ENCODE assay signal across 8 cellular contexts in genomic region chr19:54158812-54159351, GRCh38. TPM values are rescaled to one million over a fixed set of nuclear protein-coding genes. Genes with fewer than 3 reads are reported as not detected.
A peak's percentile ranks its signal among the peaks of the same experiment; 100 is the strongest.
DNase-seq lines count a peak whose midpoint lies in the region; ATAC-seq, FAIRE-seq and TF ChIP-seq lines count a peak whose summit lies in the region.

No MANE protein-coding gene starts in this region.

- H2AFZ ChIP-seq in MM.1S (ENCODE audit: low read length), result peak overlapping the region; percentile 61

- no peaks in the 10 kb centered on the region for H3K9me2 ChIP-seq in MM.1S (replicated peaks; ENCODE audit: insufficient read depth, low read length)

- no peak for FAIRE-seq in urothelium cell line (lab: Jason Lieb, UNC)

- no peak for TF ChIP-seq CTCF in CD4-positive, alpha-beta T cell (IDR thresholded peaks at IDR 0.05)
- TF ChIP-seq CTCF in MM.1S (IDR thresholded peaks at IDR 0.05; ENCODE audit: low read length) (no peak), liver (IDR thresholded peaks at IDR 0.05; ENCODE audit: low read depth, low read length, missing input control) (no peak)

- H3K4me1 ChIP-seq in MM.1S (ENCODE audit: low read length) (peaks cover 13% of the 10 kb centered on the region; the same call in 1 of the 2 replicates), liver (ENCODE audit: control insufficient read depth in 4 of 4, insufficient read depth in 4 of 4, low read length in 3 of 4) (peaks cover 7 to 37% (median 31%) of the 10 kb centered on the region in 4 donors)

- no peaks in the 10 kb centered on the region for H3K9me3 Mint-ChIP-seq in CD4-positive, alpha-beta T cell

- 11% methylated on average over 19 of the region's 19 CpGs for WGBS in liver

- 0 out of 2 replicates have a peak, but pooled peaks cover 1% of the 10 kb centered on the region for H3K36me3 ChIP-seq in MM.1S (replicated peaks; ENCODE audit: insufficient read depth, low read length)
- H3K36me3 ChIP-seq in liver (ENCODE audit: control insufficient read depth in 4 of 4, insufficient read depth in 3 of 4, low read depth in 1 of 4, low read length in 3 of 4), result peaks cover 18 to 38% (median 28%) of the 10 kb centered on the region in 4 donors

- no peaks in the 10 kb centered on the region for H4K20me1 ChIP-seq in MM.1S (ENCODE audit: insufficient read depth, low read length)

- H3K27me3 Mint-ChIP-seq in CD4-positive, alpha-beta T cell, result no peaks in the 10 kb centered on the region

- intact Hi-C loops in CD4-positive, alpha-beta T cell (cut with DNase I, micrococcal nuclease), result loop anchor here (1.0 to 2.0 kb wide), 4 partner anchors 22 to 44 kb away; partner anchors contain the start of genes CNOT3 (in 1 of the 2), PRPF31 (in 1 of the 2), RPS9 (in 1 of the 2) and TFPT (in 1 of the 2)

- H3K4me2 ChIP-seq in MM.1S (ENCODE audit: low read depth, low read length), result peak overlapping the region; percentile 85

- peaks cover 19% of the 10 kb centered on the region for H3F3A ChIP-seq in MM.1S (ENCODE audit: insufficient read depth, low read length)

- H3K4me3 ChIP-seq in MM.1S (ENCODE audit: low read length) (peak overlapping the region; percentile 64), liver (ENCODE audit: low read depth in 1 of 3, low read length in 3 of 3) (peak overlapping the region; percentile 68 to 97 (median 85))

- no peak for ATAC-seq in CD4-positive, alpha-beta T cell (ENCODE audit: poor library complexity)
- no peak for ATAC-seq in HG03095 (IDR thresholded peaks at IDR 0.05; ENCODE audit: unreplicated experiment)

- TF ChIP-seq RAD21 in liver (IDR thresholded peaks at IDR 0.05), result no peak

- peak overlapping the region; percentile 77 for H3K27ac ChIP-seq in CD4-positive, alpha-beta T cell (ENCODE audit: low read depth, low read length)
- H3K27ac ChIP-seq in MM.1S (ENCODE audit: low read length) (peak overlapping the region; percentile 88; the same call in 1 of the 2 replicates), angular gyrus (ENCODE audit: low read depth, low read length) (peak overlapping the region; percentile 95), liver (ENCODE audit: low read depth in 1 of 2, low read length in 2 of 2) (peak overlapping the region; percentile 90 to 97), substantia nigra (ENCODE audit: low read depth, low read length, poor library complexity, severe bottlenecking) (peak overlapping the region; percentile 98)

- H3K27ac Mint-ChIP-seq in CD4-positive, alpha-beta T cell, result peak overlapping the region; percentile 94

- H3K79me2 ChIP-seq in MM.1S (ENCODE audit: low read length), result peaks cover 30% of the 10 kb centered on the region

- peaks cover 56% of the 10 kb centered on the region for H3K4me1 Mint-ChIP-seq in CD4-positive, alpha-beta T cell (ENCODE audit: low read depth)

- no peaks in the 10 kb centered on the region for H3K9me3 ChIP-seq in CD4-positive, alpha-beta T cell (ENCODE audit: control insufficient read depth, low read length)
- H3K9me3 ChIP-seq in MM.1S (replicated peaks; ENCODE audit: insufficient read depth, low read length), result no peaks in the 10 kb centered on the region
- no peaks in the 10 kb centered on the region for H3K9me3 ChIP-seq in liver (ENCODE audit: control insufficient read depth in 4 of 4, low read length in 3 of 4)

- peak overlapping the region; percentile 98 for H3K4me3 Mint-ChIP-seq in CD4-positive, alpha-beta T cell

- H3K36me3 Mint-ChIP-seq in CD4-positive, alpha-beta T cell (ENCODE audit: low read depth), result peaks cover 55% of the 10 kb centered on the region

- CTCF ChIA-PET in CD4-positive, alpha-beta T cell (lab: Charles Lee), result interaction anchor here (1.2 to 2.3 kb wide), 5 partner anchors 10 to 43 kb away, joined by 3 to 15 read pairs (median 5); partner anchors contain the start of genes CNOT3, MBOAT7, PRPF31 and TFPT

- peak in 1 of 10 experiments; percentile 18 for DNase-seq in CD4-positive, alpha-beta T cell
- DNase-seq in MM.1S (peak; percentile 61), substantia nigra (lab: John Stamatoyannopoulos, UW) (peak in 2 of 49 donors; percentile 36 to 38), urothelium cell line (ENCODE audit: low spot score) (no peak), T-helper 9 cell (no peak)

- H3K27me3 ChIP-seq in CD4-positive, alpha-beta T cell (ENCODE audit: control insufficient read depth, insufficient read depth, low read length), result no peaks in the 10 kb centered on the region
- no peaks in the 10 kb centered on the region for H3K27me3 ChIP-seq in MM.1S (replicated peaks; ENCODE audit: insufficient read depth, low read length)
- H3K27me3 ChIP-seq in liver (ENCODE audit: control insufficient read depth in 4 of 4, insufficient read depth in 4 of 4, low read length in 3 of 4), result no peaks in the 10 kb centered on the region

- POLR2A ChIA-PET in CD4-positive, alpha-beta T cell (lab: Charles Lee), result interaction anchor here (0.5 to 7.7 kb wide), 14 partner anchors 8 to 1487 kb away, joined by 3 to 144 read pairs (median 7); partner anchors contain the start of genes CNOT3, LENG8, MBOAT7 and PRPF31

- H3K9ac ChIP-seq in MM.1S (ENCODE audit: low read length) (peak overlapping the region; percentile 81), liver (ENCODE audit: low read depth in 1 of 2, low read length in 2 of 2) (peak overlapping the region; percentile 71 to 84)

TF ChIP-seq in liver, 16 proteins besides CTCF, POLR2A, EP300 and RAD21 (continues in another document):
- no peak for TF ChIP-seq EGR1 (IDR thresholded peaks at IDR 0.05; ENCODE audit: low read depth in 2 of 2)
- TF ChIP-seq RXRA (IDR thresholded peaks at IDR 0.05), result no peak
- no peak for TF ChIP-seq ATF3 (IDR thresholded peaks at IDR 0.05)
- TF ChIP-seq NR2F2 (IDR thresholded peaks at IDR 0.05), result no peak
- TF ChIP-seq ZBTB33 (IDR thresholded peaks at IDR 0.05), result no peak
- no peak for TF ChIP-seq HNF4G (IDR thresholded peaks at IDR 0.05)
- TF ChIP-seq JUND (IDR thresholded peaks at IDR 0.05), result no peak
- no peak for TF ChIP-seq HNF4A (conservative IDR thresholded peaks at IDR 0.05)
- TF ChIP-seq FOXA1 (IDR thresholded peaks at IDR 0.05), result no peak
- no peak for TF ChIP-seq GABPA (IDR thresholded peaks at IDR 0.05 in 1 of 2, conservative IDR thresholded peaks at IDR 0.05 in 1 of 2)
- TF ChIP-seq YY1 (IDR thresholded peaks at IDR 0.05), result no peak
- no peak for TF ChIP-seq SP1 (IDR thresholded peaks at IDR 0.05)
- TF ChIP-seq TAF1 (conservative IDR thresholded peaks at IDR 0.05), result no peak
- no peak for TF ChIP-seq FOXA2 (IDR thresholded peaks at IDR 0.05)
- no peak for TF ChIP-seq REST (IDR thresholded peaks at IDR 0.05)

RNA-seq across cellular contexts. Expression of gene LENG1, which starts 0.6 kb away (rescaled TPM):
- total RNA-seq in CD4-positive, alpha-beta T cell, result 10 to 100 TPM; 14.4 to 16.0 TPM
- 1 to 10 TPM; 2.6 to 3.0 TPM for total RNA-seq in liver
- polyA plus RNA-seq in liver, result 1 to 10 TPM; 2.8 to 4.4 TPM

RNA-seq across cellular contexts. Expression of gene TMC4, which starts 14.1 kb away (rescaled TPM):
- total RNA-seq in CD4-positive, alpha-beta T cell, result 1 to 10 TPM in 1 of 2 experiments, under 1 TPM in 1; 0.84 to 1.5 TPM
- total RNA-seq in liver, result 1 to 10 TPM in 1 of 2 donors, under 1 TPM in 1; 0.23 to 1.8 TPM
- polyA plus RNA-seq in liver, result 1 to 10 TPM in 1 of 2 donors, under 1 TPM in 1; 0.92 to 2.4 TPM

RNA-seq across cellular contexts. Expression of gene CNOT3, which starts 21.3 kb away (rescaled TPM):
- 10 to 100 TPM; 26.7 to 28.7 TPM for total RNA-seq in CD4-positive, alpha-beta T cell
- total RNA-seq in liver, result 10 to 100 TPM in 1 of 2 donors, 1 to 10 TPM in 1; 6.3 to 13.0 TPM
- polyA plus RNA-seq in liver, result 10 to 100 TPM in 1 of 2 donors, 1 to 10 TPM in 1; 3.7 to 11.9 TPM

RNA-seq across cellular contexts. Expression of gene MBOAT7, which starts 30.5 kb away (rescaled TPM):
- total RNA-seq in CD4-positive, alpha-beta T cell, result 10 to 100 TPM; 13.7 to 18.0 TPM
- total RNA-seq in liver, result 10 to 100 TPM; 10.3 to 10.6 TPM
- 10 to 100 TPM; 19.3 to 31.5 TPM for polyA plus RNA-seq in liver

RNA-seq across cellular contexts. Expression of gene TSEN34, which starts 32.2 kb away (rescaled TPM):
- 1 to 10 TPM; 8.4 to 8.6 TPM for total RNA-seq in CD4-positive, alpha-beta T cell
- total RNA-seq in liver, result 10 to 100 TPM; 21.8 to 37.9 TPM
- 10 to 100 TPM; 15.5 to 27.4 TPM for polyA plus RNA-seq in liver
